ENCODE assay signal across 22 cellular contexts in genomic region chrX:76987381-76987780, GRCh38.
"Had no signal": no experiment of that assay in that cellular context is flagged by ENCODE, and none has a peak within 500 bp of the region (broad histone marks: within the 10 kb centered on the region; RNA-seq: fewer than 3 reads in every experiment).

No MANE protein-coding gene starts in this region.

- DNase-seq: activated T-cell treated with anti-CD3 and anti-CD28 coated beads, Interleukin-2, amount 50 U/mL, for 24 hours; adrenal gland; brain microvascular endothelial cell; central memory CD4-positive, alpha-beta T cell; dermis blood vessel endothelial cell; effector CD8-positive, alpha-beta T cell; gastrocnemius medialis; head of caudate nucleus; naive thymus-derived CD4-positive, alpha-beta T cell; small intestine; stimulated activated CD4-positive, alpha-beta T cell treated with anti-CD3 and anti-CD28 coated beads, Interleukin-2, amount 100 ng/mL, for 24 hours; stomach had no signal

- FAIRE-seq: small intestine, TTC549 had no signal

- ATAC-seq: activated T-helper 17 cell treated with anti-CD3 and anti-CD28 coated beads, Interleukin-2, amount 50 U/mL, for 72 hours; esophagus mucosa; gastrocnemius medialis; left lobe of liver; naive thymus-derived CD4-positive, alpha-beta T cell; sciatic nerve; stimulated activated effector memory CD8-positive, alpha-beta T cell treated with anti-CD3 and anti-CD28 coated beads, Interleukin-12 subunit alpha, Interleukin-12 subunit beta, amount 100 ng/mL, for 72 hours had no signal

- H3K4me3 ChIP-seq: adrenal gland, ascending aorta, gastrocnemius medialis, lung, stomach, suprapubic skin, tibial nerve had no signal

- H3K36me3 ChIP-seq: adrenal gland, ascending aorta, brain microvascular endothelial cell, gastrocnemius medialis, stomach, suprapubic skin, tibial nerve had no signal

- H3K9me3 ChIP-seq: adrenal gland, gastrocnemius medialis, suprapubic skin, tibial nerve had no signal

- H3K27me3 ChIP-seq: adrenal gland, ascending aorta, brain microvascular endothelial cell, gastrocnemius medialis, stomach, suprapubic skin, tibial nerve had no signal
